ENCODE assay signal across 1 cellular context in the genomic region with DNA sequence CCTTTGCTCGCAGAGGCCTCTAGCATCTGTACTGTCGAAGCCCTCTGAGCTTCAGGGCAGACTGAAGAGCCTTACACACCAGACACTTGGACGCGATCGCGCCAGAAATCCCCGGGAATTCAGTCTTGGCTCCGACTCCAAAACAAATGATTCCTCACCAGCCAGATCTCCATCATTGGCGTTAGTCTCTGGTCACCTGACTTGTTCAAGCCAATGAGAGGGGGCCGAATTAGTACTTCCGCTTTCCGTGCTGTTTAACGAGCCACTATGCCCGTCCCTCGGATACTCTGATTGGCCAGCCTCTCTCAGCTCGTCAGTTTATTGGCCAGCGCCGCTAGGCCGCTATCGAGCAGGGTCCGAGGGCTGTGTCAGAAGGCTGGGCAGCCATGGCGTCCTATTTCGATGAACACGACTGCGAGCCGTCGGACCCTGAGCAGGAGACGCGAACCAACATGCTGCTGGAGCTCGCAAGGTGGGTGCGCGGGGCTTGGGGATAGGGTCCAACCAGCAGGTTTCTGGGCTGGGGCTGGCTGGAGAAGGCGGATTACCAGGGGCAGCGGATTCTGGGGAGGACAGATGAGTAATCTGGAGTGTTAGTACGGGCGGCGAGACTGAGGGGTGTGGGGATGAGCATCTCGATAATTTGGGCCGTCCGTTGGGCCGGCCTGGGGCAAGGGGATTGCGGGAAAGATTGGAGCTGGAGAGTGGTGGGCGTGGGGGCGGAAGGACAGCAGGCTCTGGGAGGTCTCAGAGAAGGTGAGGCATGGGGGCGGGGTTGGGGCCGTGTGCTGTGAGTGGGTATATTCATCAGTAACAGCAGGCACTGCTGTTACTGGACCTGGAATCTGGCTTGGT.
TF ChIP-seq lines count a peak whose summit lies in the region.

A gene with protein sequence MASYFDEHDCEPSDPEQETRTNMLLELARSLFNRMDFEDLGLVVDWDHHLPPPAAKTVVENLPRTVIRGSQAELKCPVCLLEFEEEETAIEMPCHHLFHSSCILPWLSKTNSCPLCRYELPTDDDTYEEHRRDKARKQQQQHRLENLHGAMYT (plus strand): TSS at position 368 of the 855 bp plus-strand sequence. CDS start 19 bp downstream, at position 387.

TF ChIP-seq in GM12878, 131 proteins besides CTCF, POLR2A, EP300 and RAD21 (continued from another document and continues in another):
- TF ChIP-seq RELB (IDR thresholded peaks at IDR 0.05; ENCODE audit: low read depth) (peak; percentile 90), NFXL1 (IDR thresholded peaks at IDR 0.05; ENCODE audit: borderline replicate concordance) (no peak), NR2F1 (conservative IDR thresholded peaks at IDR 0.05) (no peak), E2F4 (IDR thresholded peaks at IDR 0.05; ENCODE audit: low read depth, low read length) (no peak), BCL3 (IDR thresholded peaks at IDR 0.05; ENCODE audit: borderline replicate concordance, insufficient read depth, low read depth, low read length, poor library complexity, severe bottlenecking) (no peak), YY1 (IDR thresholded peaks at IDR 0.05; ENCODE audit: low read depth, low read length) (peak; percentile 95), BRCA1 (IDR thresholded peaks at IDR 0.05; ENCODE audit: low read depth, low read length) (no peak), ZBTB11 (CRISPR knock-in tag; IDR thresholded peaks at IDR 0.05) (no peak), BACH1 (IDR thresholded peaks at IDR 0.05; ENCODE audit: borderline replicate concordance) (0 out of 2 replicates have a peak, but pooled peaks have one; percentile 8), ZSCAN29 (IDR thresholded peaks at IDR 0.05) (no peak), SREBF1 (IDR thresholded peaks at IDR 0.05; ENCODE audit: low read length) (no peak), ETV6 (conservative IDR thresholded peaks at IDR 0.05 in 1 of 2, IDR thresholded peaks at IDR 0.05 in 1 of 2; ENCODE audit: borderline replicate concordance in 1 of 2, low read depth in 1 of 2) (no peak), CHD4 (IDR thresholded peaks at IDR 0.05) (no peak), BMI1 (IDR thresholded peaks at IDR 0.05; ENCODE audit: borderline replicate concordance) (no peak), DPF2 (IDR thresholded peaks at IDR 0.05) (no peak), ASH2L (IDR thresholded peaks at IDR 0.05; ENCODE audit: borderline replicate concordance, low read depth) (no peak), KDM1A (IDR thresholded peaks at IDR 0.05; ENCODE audit: borderline replicate concordance) (no peak), CHD2 (IDR thresholded peaks at IDR 0.05; ENCODE audit: borderline replicate concordance, low read depth, low read length) (peak; percentile 87; the same call in 1 of the 2 replicates), TCF12 (IDR thresholded peaks at IDR 0.05; ENCODE audit: low read depth, low read length) (no peak), NRF1 (conservative IDR thresholded peaks at IDR 0.05; ENCODE audit: low read depth, low read length) (no peak), TBL1XR1 (IDR thresholded peaks at IDR 0.05; ENCODE audit: low read depth, low read length) (no peak), CBX3 (IDR thresholded peaks at IDR 0.05; ENCODE audit: borderline replicate concordance, low read depth) (no peak), SKIL (IDR thresholded peaks at IDR 0.05; ENCODE audit: low read depth, poor library complexity, severe bottlenecking) (no peak), MLLT1 (IDR thresholded peaks at IDR 0.05) (peak; percentile 71; the same call in 1 of the 2 replicates), FOS (IDR thresholded peaks at IDR 0.05; ENCODE audit: borderline replicate concordance, extremely low read depth, insufficient read length) (peak; percentile 83), NR2C2 (IDR thresholded peaks at IDR 0.05; ENCODE audit: borderline replicate concordance, control insufficient read depth, insufficient read length, low read depth) (no peak), IRF4 (IDR thresholded peaks at IDR 0.05; ENCODE audit: low read depth, low read length) (no peak), MYB (IDR thresholded peaks at IDR 0.05; ENCODE audit: borderline replicate concordance, low read depth, low read length) (no peak), CHD1 (IDR thresholded peaks at IDR 0.05; ENCODE audit: low read depth, low read length) (no peak), SPI1 (IDR thresholded peaks at IDR 0.05; ENCODE audit: borderline replicate concordance, insufficient read depth, low read depth, low read length) (peak; percentile 61; the same call in 1 of the 2 replicates)
- TF ChIP-seq, protein P1, sequence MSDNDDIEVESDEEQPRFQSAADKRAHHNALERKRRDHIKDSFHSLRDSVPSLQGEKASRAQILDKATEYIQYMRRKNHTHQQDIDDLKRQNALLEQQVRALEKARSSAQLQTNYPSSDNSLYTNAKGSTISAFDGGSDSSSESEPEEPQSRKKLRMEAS (IDR thresholded peaks at IDR 0.05; ENCODE audit: low read depth, low read length) = peak; percentile 63
- TF ChIP-seq, protein P2, sequence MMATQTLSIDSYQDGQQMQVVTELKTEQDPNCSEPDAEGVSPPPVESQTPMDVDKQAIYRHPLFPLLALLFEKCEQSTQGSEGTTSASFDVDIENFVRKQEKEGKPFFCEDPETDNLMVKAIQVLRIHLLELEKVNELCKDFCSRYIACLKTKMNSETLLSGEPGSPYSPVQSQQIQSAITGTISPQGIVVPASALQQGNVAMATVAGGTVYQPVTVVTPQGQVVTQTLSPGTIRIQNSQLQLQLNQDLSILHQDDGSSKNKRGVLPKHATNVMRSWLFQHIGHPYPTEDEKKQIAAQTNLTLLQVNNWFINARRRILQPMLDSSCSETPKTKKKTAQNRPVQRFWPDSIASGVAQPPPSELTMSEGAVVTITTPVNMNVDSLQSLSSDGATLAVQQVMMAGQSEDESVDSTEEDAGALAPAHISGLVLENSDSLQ (IDR thresholded peaks at IDR 0.05) = peak; percentile 36; the same call in 1 of the 2 replicates
- TF ChIP-seq, protein P3, sequence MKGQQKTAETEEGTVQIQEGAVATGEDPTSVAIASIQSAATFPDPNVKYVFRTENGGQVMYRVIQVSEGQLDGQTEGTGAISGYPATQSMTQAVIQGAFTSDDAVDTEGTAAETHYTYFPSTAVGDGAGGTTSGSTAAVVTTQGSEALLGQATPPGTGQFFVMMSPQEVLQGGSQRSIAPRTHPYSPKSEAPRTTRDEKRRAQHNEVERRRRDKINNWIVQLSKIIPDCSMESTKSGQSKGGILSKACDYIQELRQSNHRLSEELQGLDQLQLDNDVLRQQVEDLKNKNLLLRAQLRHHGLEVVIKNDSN (IDR thresholded peaks at IDR 0.05; ENCODE audit: borderline replicate concordance, extremely low read length, insufficient read depth, low read depth, low read length) = peak; percentile 81
